ENCODE assay signal across 16 cellular contexts in genomic region chr2:105753380-105753779, GRCh38. TPM values are rescaled to one million over a fixed set of nuclear protein-coding genes. Genes with fewer than 3 reads are reported as not detected.
A peak's percentile ranks its signal among the peaks of the same experiment; 100 is the strongest.
DNase-seq lines count a peak whose midpoint lies in the region; ATAC-seq lines count a peak whose summit lies in the region.
"Had no signal": no experiment of that assay in that cellular context is flagged by ENCODE, and none has a peak within 500 bp of the region (broad histone marks: within the 10 kb centered on the region; RNA-seq: fewer than 3 reads in every experiment).

No MANE protein-coding gene starts in this region.

- H3K4me1 ChIP-seq in effector memory CD4-positive, alpha-beta T cell (ENCODE audit: control insufficient read depth, insufficient read depth, low read length, poor library complexity, severe bottlenecking) = peaks cover 89% of the 10 kb centered on the region

- peak overlapping the region; percentile 75 for H3K27ac ChIP-seq in effector memory CD4-positive, alpha-beta T cell (ENCODE audit: insufficient read depth, low read length, poor library complexity, severe bottlenecking)
- H3K27ac ChIP-seq: psoas muscle, SK-N-MC, thoracic aorta had no signal

- POLR2A ChIA-PET in T-cell (lab: Charles Lee) = interaction anchor here (0.6 to 0.9 kb wide), 2 partner anchors 11 to 306 kb away, joined by 3 to 10 read pairs; no protein-coding TSS in a partner anchor

- no peak for ATAC-seq in activated T-cell treated with anti-CD3 and anti-CD28 coated beads, Interleukin-2, amount 50 U/mL, for 4 hours
- ATAC-seq in T-cell (replicated peaks in 1 of 4) (no peak), GM18858 (IDR thresholded peaks at IDR 0.05; ENCODE audit: unreplicated experiment) (no peak), HG02870 (IDR thresholded peaks at IDR 0.05; ENCODE audit: unreplicated experiment) (no peak), GM18502 (IDR thresholded peaks at IDR 0.05; ENCODE audit: poor library complexity, unreplicated experiment) (no peak)
- no peak for ATAC-seq in stimulated activated memory B cell treated with anti-CD40 and anti-IgM and Interleukin-4, amounts not matched to agents 10 μg/mL and 1 μg/mL and 100 μg/mL, for 72 hours
- ATAC-seq: psoas muscle had no signal

- peaks cover 98% of the 10 kb centered on the region for H3K4me1 Mint-ChIP-seq in activated T-cell treated with anti-CD3 and anti-CD28 coated beads, Interleukin-2, amount 50 U/mL, for 4 hours (ENCODE audit: low read depth)
- peaks cover 97 to 99% (median 99%) of the 10 kb centered on the region in 3 donors for H3K4me1 Mint-ChIP-seq in T-cell
- peaks cover 92% of the 10 kb centered on the region for H3K4me1 Mint-ChIP-seq in stimulated activated memory B cell treated with anti-CD40 and anti-IgM and Interleukin-4, amounts not matched to agents 10 μg/mL and 1 μg/mL and 100 μg/mL, for 72 hours

- no peaks in the 10 kb centered on the region for H3K9me3 Mint-ChIP-seq in activated T-cell treated with anti-CD3 and anti-CD28 coated beads, Interleukin-2, amount 50 U/mL, for 4 hours
- H3K9me3 Mint-ChIP-seq in T-cell = no peaks in the 10 kb centered on the region
- H3K9me3 Mint-ChIP-seq in stimulated activated memory B cell treated with anti-CD40 and anti-IgM and Interleukin-4, amounts not matched to agents 10 μg/mL and 1 μg/mL and 100 μg/mL, for 72 hours = no peaks in the 10 kb centered on the region

- no peak for DNase-seq in activated T-cell treated with anti-CD3 and anti-CD28 coated beads, Interleukin-2, amount 50 U/mL, for 4 hours
- DNase-seq in activated T-cell treated with anti-CD3 and anti-CD28 coated beads, Interleukin-2, amount 50 U/mL, for 1 hour = no peak
- DNase-seq in T-cell = no peak
- no peak for DNase-seq in effector memory CD4-positive, alpha-beta T cell
- DNase-seq: DMS 273 treated with DMSO at 0.1 percent for 48 hours, hippocampal formation, left colon, NCI-H187, NCI-H510A treated with DMSO at 0.1 percent for 48 hours, psoas muscle had no signal

- CTCF ChIA-PET in T-cell (lab: Charles Lee) = no interaction called here

- H3K27me3 Mint-ChIP-seq in activated T-cell treated with anti-CD3 and anti-CD28 coated beads, Interleukin-2, amount 50 U/mL, for 4 hours (ENCODE audit: low read depth) = no peaks in the 10 kb centered on the region
- no peaks in the 10 kb centered on the region for H3K27me3 Mint-ChIP-seq in T-cell
- no peaks in the 10 kb centered on the region for H3K27me3 Mint-ChIP-seq in stimulated activated memory B cell treated with anti-CD40 and anti-IgM and Interleukin-4, amounts not matched to agents 10 μg/mL and 1 μg/mL and 100 μg/mL, for 72 hours

- no peaks in the 10 kb centered on the region for H3K9me3 ChIP-seq in effector memory CD4-positive, alpha-beta T cell (ENCODE audit: control insufficient read depth, low read length)
- H3K9me3 ChIP-seq: psoas muscle, thoracic aorta had no signal

- peak overlapping the region; percentile 9 for H3K4me3 ChIP-seq in effector memory CD4-positive, alpha-beta T cell (ENCODE audit: insufficient read depth, low read depth, low read length, poor library complexity, severe bottlenecking)
- H3K4me3 ChIP-seq: psoas muscle, SK-N-MC, thoracic aorta had no signal

- peak overlapping the region; percentile 91 to 95 for H3K27ac Mint-ChIP-seq in T-cell
- H3K27ac Mint-ChIP-seq in stimulated activated memory B cell treated with anti-CD40 and anti-IgM and Interleukin-4, amounts not matched to agents 10 μg/mL and 1 μg/mL and 100 μg/mL, for 72 hours = peak overlapping the region; percentile 71

- peaks cover 4% of the 10 kb centered on the region for H3K36me3 ChIP-seq in effector memory CD4-positive, alpha-beta T cell (ENCODE audit: control insufficient read depth, insufficient read depth, low read length)
- H3K36me3 ChIP-seq: thoracic aorta had no signal

- peaks cover 31% of the 10 kb centered on the region for H3K36me3 Mint-ChIP-seq in activated T-cell treated with anti-CD3 and anti-CD28 coated beads, Interleukin-2, amount 50 U/mL, for 4 hours (ENCODE audit: insufficient read depth)
- H3K36me3 Mint-ChIP-seq in T-cell = peaks cover 29% of the 10 kb centered on the region
- peaks cover 54% of the 10 kb centered on the region for H3K36me3 Mint-ChIP-seq in stimulated activated memory B cell treated with anti-CD40 and anti-IgM and Interleukin-4, amounts not matched to agents 10 μg/mL and 1 μg/mL and 100 μg/mL, for 72 hours

- H3K4me3 Mint-ChIP-seq in activated T-cell treated with anti-CD3 and anti-CD28 coated beads, Interleukin-2, amount 50 U/mL, for 4 hours = peak overlapping the region; percentile 44
- peak overlapping the region; percentile 45 to 98 (median 46) for H3K4me3 Mint-ChIP-seq in T-cell
- H3K4me3 Mint-ChIP-seq in stimulated activated memory B cell treated with anti-CD40 and anti-IgM and Interleukin-4, amounts not matched to agents 10 μg/mL and 1 μg/mL and 100 μg/mL, for 72 hours = no peak overlapping the region

- H3K27me3 ChIP-seq in effector memory CD4-positive, alpha-beta T cell (replicated peaks; ENCODE audit: control insufficient read depth, insufficient read depth, low read length, poor library complexity, severe bottlenecking) = no peaks in the 10 kb centered on the region

RNA-seq across cellular contexts. Expression of gene NCK2, which starts 8.7 kb away (rescaled TPM):
- total RNA-seq in activated T-cell treated with anti-CD3 and anti-CD28 coated beads, Interleukin-2, amount 50 U/mL, for 4 hours = 10 to 100 TPM; 71.6 to 79.1 (median 73.5) TPM
- 100 to 1,000 TPM in 4 of 5 donors, 10 to 100 TPM in 1; 97.7 to 154 (median 120) TPM for total RNA-seq in T-cell
